Comparison of ENCODE assay signal across 18 cellular contexts in the genomic region with DNA sequence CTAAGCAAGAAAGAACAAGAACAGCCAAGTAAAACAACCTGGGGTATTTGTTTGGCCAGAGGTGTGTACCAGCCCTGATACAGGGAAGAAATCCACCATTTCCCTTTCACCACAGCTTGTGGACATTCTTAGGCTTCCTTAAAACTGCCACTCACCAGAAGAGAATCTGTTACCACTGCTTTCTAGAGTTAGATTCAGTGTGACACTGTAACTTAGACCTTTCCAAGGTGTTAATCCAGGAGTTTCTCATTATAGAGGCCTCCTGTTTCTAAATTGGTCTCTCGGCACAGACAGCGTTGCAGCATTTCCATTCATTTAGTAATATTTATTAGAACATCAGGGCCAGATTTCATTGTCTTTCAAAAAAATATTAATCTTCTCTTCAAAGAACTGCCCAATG. TPM values are rescaled to one million over a fixed set of nuclear protein-coding genes. Genes with fewer than 3 reads are reported as not detected.
DNase-seq lines count a peak whose midpoint lies in the region; ATAC-seq and TF ChIP-seq lines count a peak whose summit lies in the region.
"Had no signal": no experiment of that assay in that cellular context is flagged by ENCODE, and none has a peak within 500 bp of the region (broad histone marks: within the 10 kb centered on the region; RNA-seq: fewer than 3 reads in every experiment).

No MANE protein-coding gene starts in this region.

- H3K4me3 ChIP-seq in gastroesophageal sphincter = no peak overlapping the region

- intact Hi-C loops in activated CD4-positive, alpha-beta T cell treated with anti-CD3 and anti-CD28 coated beads, Interleukin-2, amount 10 ng/mL, durations not matched to agents 24 days and 14 days (cut with micrococcal nuclease) = loop anchor here (5.0 kb wide), 1 partner anchor 202 kb away; no protein-coding TSS in a partner anchor

- peaks cover 55% of the 10 kb centered on the region for H3K4me1 Mint-ChIP-seq in activated CD4-positive, alpha-beta T cell treated with anti-CD3 and anti-CD28 coated beads, Interleukin-2, amount 10 ng/mL, durations not matched to agents 24 days and 14 days
- H3K4me1 Mint-ChIP-seq in IgD-negative memory B cell = peaks cover 8 to 32% (median 27%) of the 10 kb centered on the region in 3 donors
- peaks cover 42% of the 10 kb centered on the region for H3K4me1 Mint-ChIP-seq in stimulated activated memory B cell treated with anti-CD40 and anti-IgM and Interleukin-4, amounts not matched to agents 10 μg/mL and 1 μg/mL and 100 μg/mL, for 72 hours
- peaks cover 26% of the 10 kb centered on the region for H3K4me1 Mint-ChIP-seq in activated naive CD4-positive, alpha-beta T cell treated with anti-CD3 and anti-CD28 coated beads, Interleukin-2, amount 10 ng/mL, durations not matched to agents 7 days and 5 days

- H3K27me3 ChIP-seq in gastroesophageal sphincter = no peaks in the 10 kb centered on the region

- TF ChIP-seq POLR2A in gastroesophageal sphincter (IDR thresholded peaks at IDR 0.05) = no peak

- peaks cover 31 to 86% (median 32%) of the 10 kb centered on the region in 3 donors for H3K4me1 ChIP-seq in gastroesophageal sphincter

- no peaks in the 10 kb centered on the region for H3K27me3 Mint-ChIP-seq in activated CD4-positive, alpha-beta T cell treated with anti-CD3 and anti-CD28 coated beads, Interleukin-2, amount 10 ng/mL, durations not matched to agents 24 days and 14 days
- H3K27me3 Mint-ChIP-seq in IgD-negative memory B cell = no peaks in the 10 kb centered on the region
- H3K27me3 Mint-ChIP-seq in stimulated activated memory B cell treated with anti-CD40 and anti-IgM and Interleukin-4, amounts not matched to agents 10 μg/mL and 1 μg/mL and 100 μg/mL, for 72 hours = no peaks in the 10 kb centered on the region
- no peaks in the 10 kb centered on the region for H3K27me3 Mint-ChIP-seq in activated naive CD4-positive, alpha-beta T cell treated with anti-CD3 and anti-CD28 coated beads, Interleukin-2, amount 10 ng/mL, durations not matched to agents 7 days and 5 days

- H3K27ac Mint-ChIP-seq in activated CD4-positive, alpha-beta T cell treated with anti-CD3 and anti-CD28 coated beads, Interleukin-2, amount 10 ng/mL, durations not matched to agents 24 days and 14 days = peak overlapping the region; percentile 1
- H3K27ac Mint-ChIP-seq in IgD-negative memory B cell = peak overlapping the region in 2 of 3 donors; percentile 46 to 96
- H3K27ac Mint-ChIP-seq in stimulated activated memory B cell treated with anti-CD40 and anti-IgM and Interleukin-4, amounts not matched to agents 10 μg/mL and 1 μg/mL and 100 μg/mL, for 72 hours = peak overlapping the region; percentile 80
- H3K27ac Mint-ChIP-seq in activated naive CD4-positive, alpha-beta T cell treated with anti-CD3 and anti-CD28 coated beads, Interleukin-2, amount 10 ng/mL, durations not matched to agents 7 days and 5 days = no peak overlapping the region

- no peak for ATAC-seq in gastroesophageal sphincter
- no peak for ATAC-seq in stimulated activated memory B cell treated with anti-CD40 and anti-IgM and Interleukin-4, amounts not matched to agents 10 μg/mL and 1 μg/mL and 100 μg/mL, for 72 hours

- peaks cover 0 to 34% of the 10 kb centered on the region in 2 donors for H3K36me3 ChIP-seq in gastroesophageal sphincter

- no peak for DNase-seq in activated CD4-positive, alpha-beta T cell treated with anti-CD3 and anti-CD28 coated beads, Interleukin-2, amount 10 ng/mL, durations not matched to agents 24 days and 14 days
- no peak for DNase-seq in activated CD4-positive, alpha-beta T cell treated with anti-CD3 and anti-CD28 coated beads, Interleukin-2, amount 50 U/mL, for 4 hours
- DNase-seq in HUDEP-2 (lab: John Stamatoyannopoulos, UW; ENCODE audit: unreplicated experiment in 76 of 76) = no peak
- no peak for DNase-seq in activated naive CD4-positive, alpha-beta T cell treated with anti-CD3 and anti-CD28 coated beads, Interleukin-2, amount 10 ng/mL, durations not matched to agents 7 days and 5 days
- no peak for DNase-seq in activated T-cell treated with anti-CD3 and anti-CD28 coated beads for 4 hours
- DNase-seq: C1 segment of cervical spinal cord; DMS153; EL; Karpas-422; MM.1S; NCI-H1105; NCI-H1694 treated with DMSO at 0.1 percent for 48 hours; NCI-H345; NCI-H526 treated with DMSO at 0.1 percent for 48 hours; NK-92 treated with Interleukin-12 subunit alpha and Interleukin-12 subunit beta, amount 100 ng/mL, for 24 hours had no signal

- no peaks in the 10 kb centered on the region for H3K9me3 Mint-ChIP-seq in activated CD4-positive, alpha-beta T cell treated with anti-CD3 and anti-CD28 coated beads, Interleukin-2, amount 10 ng/mL, durations not matched to agents 24 days and 14 days
- H3K9me3 Mint-ChIP-seq in IgD-negative memory B cell = peaks cover 0 to 2% (median 0%) of the 10 kb centered on the region in 3 donors
- H3K9me3 Mint-ChIP-seq in stimulated activated memory B cell treated with anti-CD40 and anti-IgM and Interleukin-4, amounts not matched to agents 10 μg/mL and 1 μg/mL and 100 μg/mL, for 72 hours = no peaks in the 10 kb centered on the region
- no peaks in the 10 kb centered on the region for H3K9me3 Mint-ChIP-seq in activated naive CD4-positive, alpha-beta T cell treated with anti-CD3 and anti-CD28 coated beads, Interleukin-2, amount 10 ng/mL, durations not matched to agents 7 days and 5 days

- H3K27ac ChIP-seq in gastroesophageal sphincter = peak overlapping the region; percentile 84 to 98 (median 87)

- no peak overlapping the region for H3K4me3 Mint-ChIP-seq in activated CD4-positive, alpha-beta T cell treated with anti-CD3 and anti-CD28 coated beads, Interleukin-2, amount 10 ng/mL, durations not matched to agents 24 days and 14 days
- no peak overlapping the region for H3K4me3 Mint-ChIP-seq in IgD-negative memory B cell
- no peak overlapping the region for H3K4me3 Mint-ChIP-seq in stimulated activated memory B cell treated with anti-CD40 and anti-IgM and Interleukin-4, amounts not matched to agents 10 μg/mL and 1 μg/mL and 100 μg/mL, for 72 hours
- H3K4me3 Mint-ChIP-seq in activated naive CD4-positive, alpha-beta T cell treated with anti-CD3 and anti-CD28 coated beads, Interleukin-2, amount 10 ng/mL, durations not matched to agents 7 days and 5 days = no peak overlapping the region

- CTCF ChIA-PET in activated naive CD4-positive, alpha-beta T cell treated with anti-CD3 and anti-CD28 coated beads, Interleukin-2, amount 10 ng/mL, durations not matched to agents 7 days and 5 days (lab: Charles Lee) = no interaction called here

- WGBS in gastroesophageal sphincter (ENCODE audit: low coverage in 1 of 2), 2 donors = 71 to 89% methylated on average over 2 of the region's 2 CpGs

- H3K9me3 ChIP-seq in gastroesophageal sphincter = no peaks in the 10 kb centered on the region

- no peak for TF ChIP-seq EP300 in gastroesophageal sphincter (IDR thresholded peaks at IDR 0.05)

- TF ChIP-seq CTCF in gastroesophageal sphincter (IDR thresholded peaks at IDR 0.05) = no peak

- H3K36me3 Mint-ChIP-seq in activated CD4-positive, alpha-beta T cell treated with anti-CD3 and anti-CD28 coated beads, Interleukin-2, amount 10 ng/mL, durations not matched to agents 24 days and 14 days (ENCODE audit: low read depth) = peaks cover 73% of the 10 kb centered on the region
- peaks cover 12% of the 10 kb centered on the region for H3K36me3 Mint-ChIP-seq in IgD-negative memory B cell
- peaks cover 70% of the 10 kb centered on the region for H3K36me3 Mint-ChIP-seq in stimulated activated memory B cell treated with anti-CD40 and anti-IgM and Interleukin-4, amounts not matched to agents 10 μg/mL and 1 μg/mL and 100 μg/mL, for 72 hours
- peaks cover 73% of the 10 kb centered on the region for H3K36me3 Mint-ChIP-seq in activated naive CD4-positive, alpha-beta T cell treated with anti-CD3 and anti-CD28 coated beads, Interleukin-2, amount 10 ng/mL, durations not matched to agents 7 days and 5 days

RNA-seq across cellular contexts. Expression of gene NIPAL4, which starts 55.0 kb away (rescaled TPM):
- total RNA-seq in activated CD4-positive, alpha-beta T cell treated with anti-CD3 and anti-CD28 coated beads, Interleukin-2, amount 10 ng/mL, durations not matched to agents 24 days and 14 days = 2.2 and 2.7 TPM in 2 replicates
- polyA plus RNA-seq in IgD-negative memory B cell = 2.2 TPM
- 1 to 10 TPM; 1.2 to 4.8 (median 2.7) TPM for total RNA-seq in gastroesophageal sphincter
